In genomic region chr10:44309939-44310761, GRCh38 we compare ENCODE assay signal across 13 cellular contexts.
DNase-seq lines count a peak whose midpoint lies in the region; ATAC-seq and TF ChIP-seq lines count a peak whose summit lies in the region.
"Had no signal": no experiment of that assay in that cellular context is flagged by ENCODE, and none has a peak within 500 bp of the region (broad histone marks: within the 10 kb centered on the region; RNA-seq: fewer than 3 reads in every experiment).

No MANE protein-coding gene starts in this region.

- H3K4me3 ChIP-seq in lower lobe of right lung (peak overlapping the region; percentile 37), stomach (peak overlapping the region in 2 of 4 donors; percentile 30 to 35)

- peak overlapping the region; percentile 42 to 65 for H3K4me3 Mint-ChIP-seq in activated T-cell treated with anti-CD3 and anti-CD28 coated beads, Interleukin-2, amount 50 U/mL, for 72 hours
- H3K4me3 Mint-ChIP-seq in activated CD8-positive, alpha-beta T cell treated with anti-CD3 and anti-CD28 coated beads, Interleukin-2, amount 10 ng/mL, durations not matched to agents 7 days and 5 days: no peak overlapping the region
- H3K4me3 Mint-ChIP-seq: activated CD4-positive, alpha-beta T cell treated with anti-CD3 and anti-CD28 coated beads, Interleukin-2, amount 10 ng/mL, durations not matched to agents 7 days and 5 days; T-helper 1 cell treated with Interleukin-12 subunit alpha and Interleukin-12 subunit beta and Interleukin-4 antibody, amounts not matched to agents 30 μg/mL and 1 μg/mL, for 36 hours had no signal

- H3K4me1 ChIP-seq in lower lobe of right lung (peaks cover 10% of the 10 kb centered on the region), stomach (peaks cover 8 to 14% (median 11%) of the 10 kb centered on the region in 4 donors)

- intact Hi-C loops in lower lobe of right lung (cut with DNase I) (no loop called here), stomach (cut with DNase I; ENCODE audit: low total_unique reads) (loop anchor here (5.0 kb wide), 1 partner anchor 633 kb away; no protein-coding TSS in a partner anchor)

- H3K27me3 Mint-ChIP-seq in activated T-cell treated with anti-CD3 and anti-CD28 coated beads, Interleukin-2, amount 50 U/mL, for 72 hours (ENCODE audit: low read depth): peaks cover 15% of the 10 kb centered on the region
- H3K27me3 Mint-ChIP-seq in activated CD8-positive, alpha-beta T cell treated with anti-CD3 and anti-CD28 coated beads, Interleukin-2, amount 10 ng/mL, durations not matched to agents 7 days and 5 days (ENCODE audit: low read depth): peaks cover 7% of the 10 kb centered on the region

- H3K36me3 ChIP-seq in lower lobe of right lung: no peaks in the 10 kb centered on the region
- no peaks in the 10 kb centered on the region for H3K36me3 ChIP-seq in stomach
- H3K36me3 ChIP-seq: sigmoid colon, thyroid gland had no signal

- no peak for TF ChIP-seq CTCF in lower lobe of right lung (IDR thresholded peaks at IDR 0.05)
- no peak for TF ChIP-seq CTCF in stomach (IDR thresholded peaks at IDR 0.05)

- peaks cover 12% of the 10 kb centered on the region for H3K4me1 Mint-ChIP-seq in activated T-cell treated with anti-CD3 and anti-CD28 coated beads, Interleukin-2, amount 50 U/mL, for 72 hours (ENCODE audit: low read depth)
- H3K4me1 Mint-ChIP-seq in activated CD8-positive, alpha-beta T cell treated with anti-CD3 and anti-CD28 coated beads, Interleukin-2, amount 10 ng/mL, durations not matched to agents 7 days and 5 days (ENCODE audit: low read depth): peaks cover 8% of the 10 kb centered on the region

- no peak for TF ChIP-seq POLR2A in stomach (IDR thresholded peaks at IDR 0.05)

- peaks cover 0 to 1% of the 10 kb centered on the region in 2 donors for H3K9me3 Mint-ChIP-seq in activated T-cell treated with anti-CD3 and anti-CD28 coated beads, Interleukin-2, amount 50 U/mL, for 72 hours
- no peaks in the 10 kb centered on the region for H3K9me3 Mint-ChIP-seq in activated CD8-positive, alpha-beta T cell treated with anti-CD3 and anti-CD28 coated beads, Interleukin-2, amount 10 ng/mL, durations not matched to agents 7 days and 5 days (ENCODE audit: insufficient read depth)
- H3K9me3 Mint-ChIP-seq: activated CD4-positive, alpha-beta T cell treated with anti-CD3 and anti-CD28 coated beads, Interleukin-2, amount 10 ng/mL, durations not matched to agents 7 days and 5 days; T-helper 1 cell treated with Interleukin-12 subunit alpha and Interleukin-12 subunit beta and Interleukin-4 antibody, amounts not matched to agents 30 μg/mL and 1 μg/mL, for 36 hours had no signal

- DNase-seq in activated T-cell treated with anti-CD3 and anti-CD28 coated beads, Interleukin-2, amount 50 U/mL, for 72 hours: peak in 1 of 2 donors; percentile 14
- no peak for DNase-seq in activated T-cell treated with anti-CD3 and anti-CD28 coated beads, Interleukin-2, amount 50 U/mL, for 1 hour
- DNase-seq in activated CD8-positive, alpha-beta T cell treated with anti-CD3 and anti-CD28 coated beads, Interleukin-2, amount 10 ng/mL, durations not matched to agents 7 days and 5 days: peak; percentile 17
- DNase-seq in lower lobe of right lung (no peak), stomach (no peak), NCI-H2081 treated with DMSO at 0.1 percent for 48 hours (lab: John Stamatoyannopoulos, UW) (no peak), globus pallidus (ENCODE audit: low spot score) (no peak)
- DNase-seq: NCI-H510A treated with DMSO at 0.1 percent for 48 hours had no signal

- peak; percentile 17 to 23 for ATAC-seq in activated T-cell treated with anti-CD3 and anti-CD28 coated beads, Interleukin-2, amount 50 U/mL, for 72 hours (replicated peaks in 1 of 2)
- no peak for ATAC-seq in activated CD8-positive, alpha-beta T cell treated with anti-CD3 and anti-CD28 coated beads, Interleukin-2, amount 10 ng/mL, durations not matched to agents 7 days and 5 days
- ATAC-seq in lower lobe of right lung (no peak), GM19023 (IDR thresholded peaks at IDR 0.05; ENCODE audit: unreplicated experiment) (no peak)

- POLR2A ChIA-PET in activated CD8-positive, alpha-beta T cell treated with anti-CD3 and anti-CD28 coated beads, Interleukin-2, amount 10 ng/mL, durations not matched to agents 7 days and 5 days (lab: Charles Lee): no interaction called here

- H3K27ac ChIP-seq in lower lobe of right lung: no peak overlapping the region
- peak overlapping the region in 3 of 5 donors; percentile 14 to 64 (median 23) for H3K27ac ChIP-seq in stomach
- H3K27ac ChIP-seq: thyroid gland had no signal

- no peak overlapping the region for H3K27ac Mint-ChIP-seq in activated T-cell treated with anti-CD3 and anti-CD28 coated beads, Interleukin-2, amount 50 U/mL, for 72 hours
- no peak overlapping the region for H3K27ac Mint-ChIP-seq in activated CD8-positive, alpha-beta T cell treated with anti-CD3 and anti-CD28 coated beads, Interleukin-2, amount 10 ng/mL, durations not matched to agents 7 days and 5 days
- H3K27ac Mint-ChIP-seq: activated CD4-positive, alpha-beta T cell treated with anti-CD3 and anti-CD28 coated beads, Interleukin-2, amount 10 ng/mL, durations not matched to agents 7 days and 5 days; T-helper 1 cell treated with Interleukin-12 subunit alpha and Interleukin-12 subunit beta and Interleukin-4 antibody, amounts not matched to agents 30 μg/mL and 1 μg/mL, for 36 hours had no signal

- no peak for TF ChIP-seq EP300 in stomach (IDR thresholded peaks at IDR 0.05)

- CTCF ChIA-PET in activated CD8-positive, alpha-beta T cell treated with anti-CD3 and anti-CD28 coated beads, Interleukin-2, amount 10 ng/mL, durations not matched to agents 7 days and 5 days (lab: Charles Lee): interaction anchor here (1.1 kb wide), 1 partner anchor 620 kb away, joined by 3 read pairs; no protein-coding TSS in a partner anchor

- H3K27me3 ChIP-seq in lower lobe of right lung (ENCODE audit: low read depth) (no peaks in the 10 kb centered on the region), stomach (peaks cover 0 to 7% (median 0%) of the 10 kb centered on the region in 3 donors)
- H3K27me3 ChIP-seq: sigmoid colon, thyroid gland had no signal

- no peaks in the 10 kb centered on the region for H3K9me3 ChIP-seq in lower lobe of right lung
- H3K9me3 ChIP-seq in stomach: no peaks in the 10 kb centered on the region
- H3K9me3 ChIP-seq: sigmoid colon, thyroid gland had no signal

- no peaks in the 10 kb centered on the region for H3K36me3 Mint-ChIP-seq in activated T-cell treated with anti-CD3 and anti-CD28 coated beads, Interleukin-2, amount 50 U/mL, for 72 hours (ENCODE audit: insufficient read depth in 2 of 2)
- H3K36me3 Mint-ChIP-seq in activated CD8-positive, alpha-beta T cell treated with anti-CD3 and anti-CD28 coated beads, Interleukin-2, amount 10 ng/mL, durations not matched to agents 7 days and 5 days (ENCODE audit: low read depth): no peaks in the 10 kb centered on the region

- WGBS in stomach, 5 donors: 89 to 94% (median 91%) methylated on average over 27 to 32 of the region's 32 CpGs

Comparison
In these comparisons a context has a peak if more than half of its experiments do, and no peak if none do; other contexts are left out.
1. ATAC-seq: peak in activated T-cell treated with anti-CD3 and anti-CD28 coated beads, Interleukin-2, amount 50 U/mL, for 72 hours (2 of 2); none in activated CD8-positive, alpha-beta T cell treated with anti-CD3 and anti-CD28 coated beads, Interleukin-2, amount 10 ng/mL, durations not matched to agents 7 days and 5 days (single experiment), lower lobe of right lung (0 of 2) and GM19023 (single experiment).